Comparison of ENCODE assay signal across 26 cellular contexts in the genomic region with DNA sequence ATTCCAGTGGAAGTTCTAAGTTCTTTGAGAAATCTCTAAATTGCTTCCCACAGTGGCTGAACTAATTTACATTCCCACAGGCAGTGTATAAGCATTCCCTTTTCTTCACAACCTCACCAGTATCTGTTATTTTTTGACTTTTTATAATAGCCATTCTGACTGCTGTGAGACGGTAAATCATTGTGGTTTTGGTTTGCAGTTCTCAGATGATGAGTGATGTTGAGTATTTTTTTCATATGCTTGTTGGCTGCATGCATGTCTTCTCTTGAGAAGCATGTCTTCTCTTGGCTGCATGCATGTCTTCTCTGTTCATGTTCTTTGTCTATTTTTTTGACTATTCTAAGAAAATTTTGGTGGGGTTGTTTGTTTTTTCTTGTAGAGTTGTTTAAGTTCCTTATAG.
"Had no signal": no experiment of that assay in that cellular context is flagged by ENCODE, and none has a peak within 500 bp of the region (broad histone marks: within the 10 kb centered on the region; RNA-seq: fewer than 3 reads in every experiment).

No MANE protein-coding gene starts in this region.

- H3K9me3 ChIP-seq: ascending aorta, esophagus squamous epithelium, lower lobe of right lung had no signal

- H3K36me3 ChIP-seq: ascending aorta, esophagus squamous epithelium, lower lobe of right lung, tibial nerve had no signal

- H3K27ac Mint-ChIP-seq: activated naive CD4-positive, alpha-beta T cell treated with anti-CD3 and anti-CD28 coated beads, Interleukin-2, amount 10 ng/mL, durations not matched to agents 7 days and 5 days; activated naive CD8-positive, alpha-beta T cell treated with anti-CD3 and anti-CD28 coated beads, Interleukin-2, amount 50 U/mL, for 24 hours; dendritic cell treated with granulocyte-macrophage colony-stimulating factor and Interleukin-4, amounts not matched to agents 40 ng/mL and 50 ng/mL, for 4 days; natural killer cell treated with Interleukin-12 subunit alpha and Interleukin-12 subunit beta and Interleukin-15 and Interleukin-18, amount 100 ng/mL, for 72 hours; T-helper 1 cell treated with Interleukin-12 subunit alpha and Interleukin-12 subunit beta and Interleukin-4 antibody, amounts not matched to agents 30 μg/mL and 1 μg/mL, for 36 hours had no signal

- FAIRE-seq: islet of Langerhans, urothelium cell line had no signal

- DNase-seq: activated CD4-positive, alpha-beta T cell treated with anti-CD3 and anti-CD28 coated beads, Interleukin-2, amount 50 U/mL, for 1 hour; activated CD8-positive, alpha-beta memory T cell treated with anti-CD3 and anti-CD28 coated beads, Interleukin-2, amount 50 U/mL, for 4 hours; activated effector memory CD4-positive, alpha-beta T cell treated with Interleukin-2 at 50 U/mL for 16 hours; activated naive CD4-positive, alpha-beta T cell treated with anti-CD3 and anti-CD28 coated beads, Interleukin-2, amount 10 ng/mL, durations not matched to agents 7 days and 5 days; activated naive CD8-positive, alpha-beta T cell treated with anti-CD3 and anti-CD28 coated beads, Interleukin-2, amount 50 U/mL, for 24 hours; activated T-cell treated with anti-CD3 and anti-CD28 coated beads, Interleukin-2, amount 50 U/mL, for 48 hours; effector memory CD4-positive, alpha-beta T cell; esophagus squamous epithelium; foreskin fibroblast; glutamatergic neuron; hippocampal formation; left cardiac atrium; lower lobe of right lung; occipital lobe; retina; stimulated activated CD4-positive, alpha-beta T cell treated with anti-CD3 and anti-CD28 coated beads, Interleukin-12 subunit alpha, Interleukin-12 subunit beta, amount 100 ng/mL, for 4 hours; stimulated activated CD4-positive, alpha-beta T cell treated with anti-CD3 and anti-CD28 coated beads, Interleukin-1b, Interleukin-23, amount 100 ng/mL, for 48 hours; stimulated activated CD8-positive, alpha-beta memory T cell treated with anti-CD3 and anti-CD28 coated beads, Interleukin-4, amount 100 ng/mL, for 48 hours; stimulated activated naive CD8-positive, alpha-beta T cell treated with anti-CD3 and anti-CD28 coated beads, Interleukin-15, Interleukin-2, amounts not matched to agents 100 U/mL and 50 U/mL, for 24 hours had no signal

- H3K27ac ChIP-seq: ascending aorta, esophagus squamous epithelium, lower lobe of right lung, tibial nerve had no signal

- H3K4me1 Mint-ChIP-seq: activated naive CD4-positive, alpha-beta T cell treated with anti-CD3 and anti-CD28 coated beads, Interleukin-2, amount 10 ng/mL, durations not matched to agents 7 days and 5 days; activated naive CD8-positive, alpha-beta T cell treated with anti-CD3 and anti-CD28 coated beads, Interleukin-2, amount 50 U/mL, for 24 hours had no signal

- H3K27me3 ChIP-seq: ascending aorta, esophagus squamous epithelium, tibial nerve had no signal

- H3K27me3 Mint-ChIP-seq: activated naive CD4-positive, alpha-beta T cell treated with anti-CD3 and anti-CD28 coated beads, Interleukin-2, amount 10 ng/mL, durations not matched to agents 7 days and 5 days; activated naive CD8-positive, alpha-beta T cell treated with anti-CD3 and anti-CD28 coated beads, Interleukin-2, amount 50 U/mL, for 24 hours; dendritic cell treated with granulocyte-macrophage colony-stimulating factor and Interleukin-4, amounts not matched to agents 40 ng/mL and 50 ng/mL, for 4 days; natural killer cell treated with Interleukin-12 subunit alpha and Interleukin-12 subunit beta and Interleukin-15 and Interleukin-18, amount 100 ng/mL, for 72 hours had no signal

- H3K4me3 ChIP-seq: ascending aorta, esophagus squamous epithelium, lower lobe of right lung, tibial nerve had no signal

- H3K36me3 Mint-ChIP-seq: activated naive CD4-positive, alpha-beta T cell treated with anti-CD3 and anti-CD28 coated beads, Interleukin-2, amount 10 ng/mL, durations not matched to agents 7 days and 5 days; natural killer cell treated with Interleukin-12 subunit alpha and Interleukin-12 subunit beta and Interleukin-15 and Interleukin-18, amount 100 ng/mL, for 72 hours had no signal

- H3K4me3 Mint-ChIP-seq: activated naive CD4-positive, alpha-beta T cell treated with anti-CD3 and anti-CD28 coated beads, Interleukin-2, amount 10 ng/mL, durations not matched to agents 7 days and 5 days; activated naive CD8-positive, alpha-beta T cell treated with anti-CD3 and anti-CD28 coated beads, Interleukin-2, amount 50 U/mL, for 24 hours; dendritic cell treated with granulocyte-macrophage colony-stimulating factor and Interleukin-4, amounts not matched to agents 40 ng/mL and 50 ng/mL, for 4 days; natural killer cell treated with Interleukin-12 subunit alpha and Interleukin-12 subunit beta and Interleukin-15 and Interleukin-18, amount 100 ng/mL, for 72 hours; T-helper 1 cell treated with Interleukin-12 subunit alpha and Interleukin-12 subunit beta and Interleukin-4 antibody, amounts not matched to agents 30 μg/mL and 1 μg/mL, for 36 hours had no signal

- H3K9me3 Mint-ChIP-seq: activated naive CD4-positive, alpha-beta T cell treated with anti-CD3 and anti-CD28 coated beads, Interleukin-2, amount 10 ng/mL, durations not matched to agents 7 days and 5 days; T-helper 1 cell treated with Interleukin-12 subunit alpha and Interleukin-12 subunit beta and Interleukin-4 antibody, amounts not matched to agents 30 μg/mL and 1 μg/mL, for 36 hours had no signal

- H3K4me1 ChIP-seq: ascending aorta, esophagus squamous epithelium, lower lobe of right lung, tibial nerve had no signal
